29 cellular contexts compared by ENCODE assay signal in genomic region chr14:54213531-54213930, GRCh38.
"Had no signal": no experiment of that assay in that cellular context is flagged by ENCODE, and none has a peak within 500 bp of the region (broad histone marks: within the 10 kb centered on the region; RNA-seq: fewer than 3 reads in every experiment).

No MANE protein-coding gene starts in this region.

- H3K9me3 ChIP-seq: ovary, psoas muscle, right lobe of liver, sigmoid colon, suprapubic skin, testis, tibial artery, transverse colon, upper lobe of right lung, vagina had no signal

- H3K4me1 Mint-ChIP-seq: stimulated activated memory B cell treated with anti-CD40 and anti-IgM and Interleukin-4, amounts not matched to agents 10 μg/mL and 1 μg/mL and 100 μg/mL, for 72 hours; stimulated activated naive CD8-positive, alpha-beta T cell treated with anti-CD3 and anti-CD28 coated beads, Interleukin-15, amount 100 ng/mL, for 72 hours had no signal

- H3K27ac ChIP-seq: neural progenitor cell, ovary, parathyroid adenoma, psoas muscle, right lobe of liver, sigmoid colon, suprapubic skin, testis, tibial artery, transverse colon, upper lobe of right lung, vagina had no signal

- H3K27ac Mint-ChIP-seq: naive thymus-derived CD8-positive, alpha-beta T cell; natural killer cell treated with Interleukin-12 subunit alpha and Interleukin-12 subunit beta and Interleukin-15 and Interleukin-18, amount 100 ng/mL, for 72 hours; neural progenitor cell; progenitor cell of endocrine pancreas; stimulated activated memory B cell treated with anti-CD40 and anti-IgM and Interleukin-4, amounts not matched to agents 10 μg/mL and 1 μg/mL and 100 μg/mL, for 72 hours; stimulated activated naive CD8-positive, alpha-beta T cell treated with anti-CD3 and anti-CD28 coated beads, Interleukin-15, amount 100 ng/mL, for 72 hours; type B pancreatic cell had no signal

- H3K4me2 ChIP-seq: neural progenitor cell had no signal

- H3K9ac ChIP-seq: neural progenitor cell, parathyroid adenoma had no signal

- H3K79me2 ChIP-seq: parathyroid adenoma had no signal

- DNase-seq: naive thymus-derived CD8-positive, alpha-beta T cell; occipital lobe; ovary; psoas muscle; right cardiac atrium; right lobe of liver; sigmoid colon; small intestine; stimulated activated CD4-positive, alpha-beta T cell treated with anti-CD3 and anti-CD28 coated beads, Interleukin-15, amount 100 ng/mL, for 24 hours; stimulated activated CD4-positive, alpha-beta T cell treated with anti-CD3 and anti-CD28 coated beads, Interleukin-2, amount 100 ng/mL, for 24 hours; stimulated activated CD4-positive, alpha-beta T cell treated with anti-CD3 and anti-CD28 coated beads, Interleukin-2, amount 100 ng/mL, for 48 hours; stimulated activated CD4-positive, alpha-beta T cell treated with anti-CD3 and anti-CD28 coated beads, Interleukin-4, amount 100 ng/mL, for 4 hours; stimulated activated CD8-positive, alpha-beta memory T cell treated with anti-CD3 and anti-CD28 coated beads, Interleukin-4, amount 100 ng/mL, for 48 hours; stimulated activated naive CD4-positive, alpha-beta T cell; stimulated activated naive CD8-positive, alpha-beta T cell treated with anti-CD3 and anti-CD28 coated beads, Interleukin-15, amount 100 ng/mL, for 72 hours; stimulated activated naive CD8-positive, alpha-beta T cell treated with anti-CD3 and anti-CD28 coated beads, Interleukin-15, Interleukin-2, amounts not matched to agents 100 U/mL and 50 U/mL, for 24 hours; substantia nigra; testis; tibial artery; transverse colon; upper lobe of right lung had no signal

- H2AFZ ChIP-seq: neural progenitor cell, parathyroid adenoma had no signal

- ATAC-seq: naive thymus-derived CD8-positive, alpha-beta T cell; natural killer cell treated with Interleukin-12 subunit alpha and Interleukin-12 subunit beta and Interleukin-15 and Interleukin-18, amount 100 ng/mL, for 72 hours; psoas muscle; right cardiac atrium; right lobe of liver; stimulated activated memory B cell treated with anti-CD40 and anti-IgM and Interleukin-4, amounts not matched to agents 10 μg/mL and 1 μg/mL and 100 μg/mL, for 72 hours; stimulated activated naive CD8-positive, alpha-beta T cell treated with anti-CD3 and anti-CD28 coated beads, Interleukin-15, amount 100 ng/mL, for 72 hours; stimulated activated naive CD8-positive, alpha-beta T cell treated with anti-CD3 and anti-CD28 coated beads, Interleukin-15, Interleukin-2, amounts not matched to agents 100 U/mL and 50 U/mL, for 24 hours; upper lobe of right lung had no signal

- H3K4me1 ChIP-seq: neural progenitor cell, parathyroid adenoma, psoas muscle, right lobe of liver, sigmoid colon, suprapubic skin, testis, transverse colon, upper lobe of right lung, vagina had no signal

- H3K4me3 ChIP-seq: neural progenitor cell, ovary, psoas muscle, right lobe of liver, sigmoid colon, suprapubic skin, testis, tibial artery, transverse colon, upper lobe of right lung, vagina had no signal

- FAIRE-seq: small intestine had no signal

- H3K36me3 Mint-ChIP-seq: natural killer cell treated with Interleukin-12 subunit alpha and Interleukin-12 subunit beta and Interleukin-15 and Interleukin-18, amount 100 ng/mL, for 72 hours; neural progenitor cell; stimulated activated memory B cell treated with anti-CD40 and anti-IgM and Interleukin-4, amounts not matched to agents 10 μg/mL and 1 μg/mL and 100 μg/mL, for 72 hours; type B pancreatic cell had no signal

- H3K27me3 ChIP-seq: ovary, testis, vagina had no signal

- H3K36me3 ChIP-seq: neural progenitor cell, ovary, right lobe of liver, sigmoid colon, suprapubic skin, tibial artery, transverse colon, upper lobe of right lung, vagina had no signal

- H3K4me3 Mint-ChIP-seq: naive thymus-derived CD8-positive, alpha-beta T cell; natural killer cell treated with Interleukin-12 subunit alpha and Interleukin-12 subunit beta and Interleukin-15 and Interleukin-18, amount 100 ng/mL, for 72 hours; neural progenitor cell; stimulated activated memory B cell treated with anti-CD40 and anti-IgM and Interleukin-4, amounts not matched to agents 10 μg/mL and 1 μg/mL and 100 μg/mL, for 72 hours; stimulated activated naive CD8-positive, alpha-beta T cell treated with anti-CD3 and anti-CD28 coated beads, Interleukin-15, amount 100 ng/mL, for 72 hours; type B pancreatic cell had no signal

- H3K9me3 Mint-ChIP-seq: natural killer cell treated with Interleukin-12 subunit alpha and Interleukin-12 subunit beta and Interleukin-15 and Interleukin-18, amount 100 ng/mL, for 72 hours; stimulated activated naive CD8-positive, alpha-beta T cell treated with anti-CD3 and anti-CD28 coated beads, Interleukin-15, amount 100 ng/mL, for 72 hours; type B pancreatic cell had no signal
